ENCODE assay signal across 21 cellular contexts in genomic region chr19:10894911-10895213, GRCh38. TPM values are rescaled to one million over a fixed set of nuclear protein-coding genes. Genes with fewer than 3 reads are reported as not detected.
DNase-seq lines count a peak whose midpoint lies in the region; ATAC-seq, FAIRE-seq and TF ChIP-seq lines count a peak whose summit lies in the region.
"Had no signal": no experiment of that assay in that cellular context is flagged by ENCODE, and none has a peak within 500 bp of the region (broad histone marks: within the 10 kb centered on the region; RNA-seq: fewer than 3 reads in every experiment).

No MANE protein-coding gene starts in this region.

- H3K36me3 Mint-ChIP-seq in GM23338 (ENCODE audit: low read depth) (no peaks in the 10 kb centered on the region), mesothelial cell of epicardium (no peaks in the 10 kb centered on the region)
- H3K36me3 Mint-ChIP-seq: CD8-positive, alpha-beta T cell had no signal

- no peaks in the 10 kb centered on the region for H3K36me3 ChIP-seq in GM23338 (ENCODE audit: insufficient read depth)
- H3K36me3 ChIP-seq in gastrocnemius medialis: no peaks in the 10 kb centered on the region
- no peaks in the 10 kb centered on the region for H3K36me3 ChIP-seq in kidney (ENCODE audit: control insufficient read depth in 1 of 2, insufficient read depth in 2 of 2, low read length in 2 of 2)

- H3K27ac Mint-ChIP-seq in GM23338: peak overlapping the region; percentile 76; the same call in 1 of the 2 replicates
- peak overlapping the region; percentile 89 for H3K27ac Mint-ChIP-seq in mesothelial cell of epicardium
- H3K27ac Mint-ChIP-seq: CD14-positive monocyte; CD8-positive, alpha-beta T cell; HFFc6 had no signal

- H3K79me2 ChIP-seq in GM23338 (replicated peaks; ENCODE audit: insufficient read depth): peaks cover 84% of the 10 kb centered on the region

- H3K4me1 Mint-ChIP-seq in GM23338 (peaks cover 50% of the 10 kb centered on the region), mesothelial cell of epicardium (peaks cover 32% of the 10 kb centered on the region)

- no peak overlapping the region for H3K9ac ChIP-seq in kidney (ENCODE audit: low read length in 2 of 2)

- H3K9me3 Mint-ChIP-seq in GM23338 (no peaks in the 10 kb centered on the region), mesothelial cell of epicardium (no peaks in the 10 kb centered on the region)
- H3K9me3 Mint-ChIP-seq: CD8-positive, alpha-beta T cell; HFFc6 had no signal

- H3K27me3 Mint-ChIP-seq in GM23338 (ENCODE audit: insufficient read depth, low read depth, poor library complexity) (peaks cover 17% of the 10 kb centered on the region), mesothelial cell of epicardium (ENCODE audit: low read depth) (no peaks in the 10 kb centered on the region)

- 0 out of 2 replicates have a peak overlapping the region, but pooled peaks have one; percentile 20 for H3K4me2 ChIP-seq in GM23338

- CTCF ChIA-PET in RWPE1 (lab: Yijun Ruan, JAX): no interaction called here

- H3K9me3 ChIP-seq in gastrocnemius medialis (no peaks in the 10 kb centered on the region), kidney (ENCODE audit: control insufficient read depth in 1 of 2, low read length in 2 of 2) (no peaks in the 10 kb centered on the region)

- in situ Hi-C loops in gastrocnemius medialis (cut with MboI; ENCODE audit: low sequenced_read_pairs in 4 of 4): no loop called here

- H3K4me3 Mint-ChIP-seq in GM23338: no peak overlapping the region; the same call in 2 of the 3 replicates
- no peak overlapping the region for H3K4me3 Mint-ChIP-seq in mesothelial cell of epicardium
- H3K4me3 Mint-ChIP-seq: CD14-positive monocyte; CD8-positive, alpha-beta T cell; HFFc6 had no signal

- H3K9me2 ChIP-seq in GM23338 (ENCODE audit: insufficient read depth): no peaks in the 10 kb centered on the region

- H3K4me1 ChIP-seq in GM23338 (ENCODE audit: insufficient read depth): peaks cover 51% of the 10 kb centered on the region
- H3K4me1 ChIP-seq in gastrocnemius medialis: peaks cover 86 to 99% of the 10 kb centered on the region in 2 donors
- peaks cover 3 to 31% of the 10 kb centered on the region in 2 donors for H3K4me1 ChIP-seq in kidney (ENCODE audit: control insufficient read depth in 1 of 2, insufficient read depth in 1 of 2, low read depth in 1 of 2, low read length in 2 of 2)

- ATAC-seq in GM23338: no peak
- ATAC-seq in gastrocnemius medialis: no peak
- ATAC-seq in left lobe of liver: no peak
- ATAC-seq: CD8-positive, alpha-beta T cell had no signal

- POLR2A ChIA-PET in RWPE1 (lab: Yijun Ruan, JAX; ENCODE audit: low non-redundant PET): no interaction called here

- intact Hi-C loops in gastrocnemius medialis (cut with DNase I; ENCODE audit: low total_unique reads): no loop called here
- intact Hi-C loops in kidney (cut with DNase I): no loop called here

- no peak for TF ChIP-seq POLR2A in gastrocnemius medialis (IDR thresholded peaks at IDR 0.05)

- H4K20me1 ChIP-seq in GM23338 (replicated peaks; ENCODE audit: insufficient read depth): peaks cover 8% of the 10 kb centered on the region

- H3K27ac ChIP-seq in GM23338 (ENCODE audit: low read depth): peak overlapping the region; percentile 74; the same call in 1 of the 2 replicates
- H3K27ac ChIP-seq in RWPE1: peak overlapping the region; percentile 93; the same call in 1 of the 2 replicates
- peak overlapping the region; percentile 84 to 95 (median 90) for H3K27ac ChIP-seq in gastrocnemius medialis
- H3K27ac ChIP-seq in kidney (ENCODE audit: low read depth in 2 of 2, low read length in 2 of 2): no peak overlapping the region
- H3K27ac ChIP-seq: 22Rv1 had no signal

- H3K27me3 ChIP-seq in GM23338 (ENCODE audit: insufficient read depth) (no peaks in the 10 kb centered on the region), gastrocnemius medialis (no peaks in the 10 kb centered on the region)

- no peak for FAIRE-seq in kidney (lab: Jason Lieb, UNC)
- FAIRE-seq: D721Med, G401.6, GM12891 had no signal

- H3F3A ChIP-seq in GM23338 (replicated peaks; ENCODE audit: low read depth): peaks cover 17% of the 10 kb centered on the region; the same call in 1 of the 2 replicates

- TF ChIP-seq CTCF in GM23338 (conservative IDR thresholded peaks at IDR 0.05; ENCODE audit: low read depth in 2 of 2) (no peak), RWPE1 (conservative IDR thresholded peaks at IDR 0.05; ENCODE audit: low read depth) (no peak), mesothelial cell of epicardium (IDR thresholded peaks at IDR 0.05; ENCODE audit: unreplicated experiment) (no peak), gastrocnemius medialis (IDR thresholded peaks at IDR 0.05 in 4 of 5, conservative IDR thresholded peaks at IDR 0.05 in 1 of 5) (no peak), kidney (IDR thresholded peaks at IDR 0.05; ENCODE audit: borderline replicate concordance, extremely low read depth, insufficient read depth) (no peak)

- no peak overlapping the region for H2AFZ ChIP-seq in GM23338

- DNase-seq in GM23338 (ENCODE audit: low spot score) (peak; percentile 35), RWPE1 (ENCODE audit: low spot score) (no peak), mesothelial cell of epicardium (ENCODE audit: low spot score in 2 of 2, unreplicated experiment in 2 of 2) (no peak), gastrocnemius medialis (no peak), kidney (no peak), left lobe of liver (ENCODE audit: low spot score) (no peak), NCI-H1694 (lab: John Stamatoyannopoulos, UW) (no peak)
- no peak for DNase-seq in effector CD4-positive, alpha-beta T cell
- DNase-seq: CD8-positive, alpha-beta T cell; DMS153; DMS79 treated with DMSO at 0.1 percent for 48 hours; EL; GOT3; HCEC 1CT; HFFc6 had no signal

- no peak overlapping the region for H3K4me3 ChIP-seq in GM23338
- H3K4me3 ChIP-seq in gastrocnemius medialis: no peak overlapping the region
- no peak overlapping the region for H3K4me3 ChIP-seq in kidney (ENCODE audit: low read length in 2 of 2)

TF ChIP-seq in GM23338, 12 proteins besides CTCF, POLR2A, EP300 and RAD21:
- TF ChIP-seq ETS1 (IDR thresholded peaks at IDR 0.05) (no peak), ZNF114 (CRISPR knock-in tag; IDR thresholded peaks at IDR 0.05) (no peak), STAT1 (IDR thresholded peaks at IDR 0.05; ENCODE audit: unreplicated experiment) (no peak)

RNA-seq across cellular contexts. Expression of gene CARM1, which starts 23.5 kb away (rescaled TPM):
- total RNA-seq in GM23338 (2014; rRNA removed; shearing (Covaris generic)): 118 and 125 TPM in 2 replicates
- 40.3 and 43.3 TPM in 2 replicates for polyA plus RNA-seq in GM23338 (2016; fragmentation: Nextera tagmentation; extraction: Ambion mirVana)
- total RNA-seq in mesothelial cell of epicardium: 71.4 to 78.0 TPM (median 76.4 TPM) in 3 replicates
- 10 to 100 TPM; 31.2 to 58.5 (median 53.0) TPM for total RNA-seq in gastrocnemius medialis
- 41.2 TPM for total RNA-seq in kidney
- 21.9 TPM for polyA plus RNA-seq in kidney (ENCODE audit: insufficient read depth, low read depth, low replicate concordance)
- total RNA-seq in left lobe of liver: 16.5 TPM

RNA-seq across cellular contexts. Expression of gene YIPF2, which starts 33.6 kb away (rescaled TPM):
- total RNA-seq in GM23338 (2014; rRNA removed; shearing (Covaris generic)): 54.0 and 63.7 TPM in 2 replicates
- 36.3 and 45.3 TPM in 2 replicates for polyA plus RNA-seq in GM23338 (2016; fragmentation: Nextera tagmentation; extraction: Ambion mirVana)
- total RNA-seq in mesothelial cell of epicardium: 62.8 to 66.2 TPM (median 64.4 TPM) in 3 replicates
- 10 to 100 TPM; 17.8 to 30.8 (median 24.2) TPM for total RNA-seq in gastrocnemius medialis
- total RNA-seq in kidney: 64.7 TPM
- polyA plus RNA-seq in kidney (ENCODE audit: insufficient read depth, low read depth, low replicate concordance): 70.3 TPM
- 27.9 TPM for total RNA-seq in left lobe of liver

RNA-seq across cellular contexts. Expression of gene TIMM29, which starts 33.7 kb away (rescaled TPM):
- 56.4 and 60.7 TPM in 2 replicates for total RNA-seq in GM23338 (2014; rRNA removed; shearing (Covaris generic))
- polyA plus RNA-seq in GM23338 (2016; fragmentation: Nextera tagmentation; extraction: Ambion mirVana) (23.7 and 24.1 TPM in 2 replicates), kidney (ENCODE audit: insufficient read depth, low read depth, low replicate concordance) (16.8 TPM)
- total RNA-seq in mesothelial cell of epicardium (25.5 to 31.5 TPM (median 26.8 TPM) in 3 replicates), gastrocnemius medialis (10 to 100 TPM; 28.7 to 54.5 (median 34.8) TPM), kidney (21.7 TPM), left lobe of liver (17.2 TPM)

RNA-seq across cellular contexts. Expression of gene C19orf38, which starts 46.6 kb away (rescaled TPM):
- total RNA-seq in GM23338 (2014; rRNA removed; shearing (Covaris generic)): 0.78 TPM in 1 of 2 replicates, not detected in the other
- polyA plus RNA-seq in GM23338 (2016; fragmentation: Nextera tagmentation; extraction: Ambion mirVana): 0.43 and 0.45 TPM in 2 replicates
- 2.0 to 2.5 TPM (median 2.3 TPM) in 3 replicates for total RNA-seq in mesothelial cell of epicardium
- total RNA-seq in gastrocnemius medialis: 1 to 10 TPM; 1.4 to 3.9 (median 1.9) TPM
- total RNA-seq in kidney: 3.3 TPM
- 2.4 TPM for polyA plus RNA-seq in kidney (ENCODE audit: insufficient read depth, low read depth, low replicate concordance)
- total RNA-seq in left lobe of liver: 0.96 TPM
- total RNA-seq: A673; CD8-positive, alpha-beta T cell had no signal

RNA-seq across cellular contexts. Expression of gene TMED1, which starts 58.9 kb away (rescaled TPM):
- total RNA-seq in GM23338 (2014; rRNA removed; shearing (Covaris generic)): 28.5 and 37.2 TPM in 2 replicates
- 27.7 and 29.7 TPM in 2 replicates for polyA plus RNA-seq in GM23338 (2016; fragmentation: Nextera tagmentation; extraction: Ambion mirVana)
- 30.0 to 35.0 TPM (median 30.9 TPM) in 3 replicates for total RNA-seq in mesothelial cell of epicardium
- 10 to 100 TPM; 33.0 to 90.0 (median 57.1) TPM for total RNA-seq in gastrocnemius medialis
- total RNA-seq in kidney: 36.0 TPM
- 60.6 TPM for polyA plus RNA-seq in kidney (ENCODE audit: insufficient read depth, low read depth, low replicate concordance)
- total RNA-seq in left lobe of liver: 21.9 TPM

Comparison
In these comparisons a context has a peak if more than half of its experiments do, and no peak if none do; other contexts are left out.
1. H3K27ac ChIP-seq: peak in GM23338 (single experiment), RWPE1 (single experiment) and gastrocnemius medialis (4 of 4); none in kidney (0 of 2).